3 cellular contexts compared by ENCODE assay signal in the genomic region with DNA sequence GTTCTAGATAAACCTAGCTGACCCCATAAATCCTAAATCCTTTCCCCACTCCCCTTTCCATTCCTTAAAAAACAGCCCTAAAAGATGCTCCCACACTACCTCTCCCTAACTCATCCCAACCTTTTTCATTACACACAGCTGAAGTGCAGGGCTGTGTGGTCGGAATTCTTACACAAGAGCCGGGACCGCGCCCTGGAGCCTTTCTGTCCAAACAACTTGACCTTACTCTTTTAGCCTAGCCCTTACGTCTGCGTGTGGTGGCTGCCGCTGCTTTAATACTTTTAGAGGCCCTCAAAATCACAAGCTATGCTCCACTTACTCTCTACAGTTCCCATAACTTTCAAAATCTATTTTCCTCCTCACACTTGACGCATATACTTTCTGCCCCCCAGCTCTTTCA. TPM values are rescaled to one million over a fixed set of nuclear protein-coding genes. Genes with fewer than 3 reads are reported as not detected.
DNase-seq lines count a peak whose midpoint lies in the region; ATAC-seq and TF ChIP-seq lines count a peak whose summit lies in the region.
"Not testable (repeated sequence)": the region's sequence is repeated elsewhere in the genome, so short reads cannot be mapped to it uniquely, and the experiment has no call there.

No MANE protein-coding gene starts in this region.

- H3K27ac ChIP-seq in lower lobe of right lung; lung (ENCODE audit: low read depth in 1 of 2, low read length in 1 of 2); upper lobe of right lung: not testable (repeated sequence)

- H3K27me3 ChIP-seq in lower lobe of right lung (ENCODE audit: low read depth); lung (ENCODE audit: control insufficient read depth, insufficient read depth); upper lobe of right lung: not testable (repeated sequence)

- TF ChIP-seq CTCF in lower lobe of right lung (IDR thresholded peaks at IDR 0.05); lung (IDR thresholded peaks at IDR 0.05; ENCODE audit: control extremely low read depth, extremely low read depth); upper lobe of right lung (IDR thresholded peaks at IDR 0.05): not testable (repeated sequence)

- WGBS in lung, 2 donors, result 68 to 74% methylated on average over 8 of the region's 8 CpGs

- not testable (repeated sequence) for H3K4me1 ChIP-seq in lower lobe of right lung, upper lobe of right lung
- H3K4me1 ChIP-seq in lung (ENCODE audit: control insufficient read depth in 2 of 2, insufficient read depth in 2 of 2, low read length in 2 of 2), result peaks cover 0 to 10% of the 10 kb centered on the region in 2 donors

- DNase-seq in lower lobe of right lung (peak; percentile 72), lung (ENCODE audit: low spot score) (peak; percentile 39), upper lobe of right lung (peak; percentile 70)

- not testable (repeated sequence) for ATAC-seq in lower lobe of right lung; lung (ENCODE audit: insufficient read depth, low FRiP score); upper lobe of right lung

- not testable (repeated sequence) for H3K9me3 ChIP-seq in lower lobe of right lung; lung (ENCODE audit: control insufficient read depth in 2 of 2, insufficient read depth in 1 of 2, low read length in 1 of 2); upper lobe of right lung

- not testable (repeated sequence) for H3K36me3 ChIP-seq in lower lobe of right lung; lung (ENCODE audit: control insufficient read depth in 2 of 2, insufficient read depth in 2 of 2, low read length in 2 of 2); upper lobe of right lung

- H3K4me3 ChIP-seq in lower lobe of right lung, lung, upper lobe of right lung: not testable (repeated sequence)

- intact Hi-C loops in lower lobe of right lung (cut with DNase I); upper lobe of right lung (cut with DNase I): not testable (repeated sequence)

RNA-seq across cellular contexts. Expression of a gene that starts 36.0 kb away (rescaled TPM):
- 42.5 TPM for total RNA-seq in lower lobe of right lung
- total RNA-seq in lung, result 10 to 100 TPM; 30.3 to 40.8 TPM
- polyA plus RNA-seq in lung, result 10 to 100 TPM in 1 of 2 donors, 1 to 10 TPM in 1; 9.2 to 24.1 TPM
- 44.8 TPM for total RNA-seq in upper lobe of right lung

RNA-seq across cellular contexts. Expression of a gene that starts 51.5 kb away (rescaled TPM):
- total RNA-seq in lower lobe of right lung (30.3 TPM), lung (10 to 100 TPM in 1 of 2 donors, 1 to 10 TPM in 1; 7.9 to 23.3 TPM), upper lobe of right lung (26.3 TPM)
- polyA plus RNA-seq in lung, result 10 to 100 TPM in 1 of 2 donors, 1 to 10 TPM in 1; 2.6 to 13.6 TPM
